ENCODE assay signal across 7 cellular contexts in the genomic region with DNA sequence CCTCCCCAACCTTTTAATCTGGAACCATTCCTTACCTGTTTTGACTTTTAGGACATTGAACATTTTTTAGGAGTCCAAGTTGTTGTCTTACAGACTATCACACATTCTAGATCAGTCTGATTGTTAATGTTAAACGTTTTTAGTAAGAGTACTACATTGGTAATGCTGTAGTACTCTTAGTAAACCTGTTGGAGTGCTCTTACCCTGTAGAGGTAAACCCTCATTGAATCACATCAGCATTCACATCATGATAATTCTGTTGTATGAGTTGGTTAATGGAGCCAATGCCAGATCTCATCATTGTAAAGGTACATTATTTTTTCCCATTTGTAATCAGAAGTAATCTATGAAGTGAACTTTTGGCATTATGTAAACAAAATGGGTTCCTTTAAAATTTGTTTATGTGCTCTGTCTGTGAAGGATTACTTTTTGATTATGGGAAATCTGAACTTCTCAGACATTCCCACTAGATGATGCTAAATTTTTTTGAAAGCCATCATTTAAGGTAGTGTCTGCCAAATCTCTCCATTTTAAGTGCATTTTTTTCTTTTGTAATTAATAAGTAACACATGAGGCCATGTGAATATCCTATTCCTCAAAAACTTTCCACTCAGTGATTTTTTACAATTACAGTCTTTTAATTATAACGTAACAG. TPM values are rescaled to one million over a fixed set of nuclear protein-coding genes. Genes with fewer than 3 reads are reported as not detected.
A peak's percentile ranks its signal among the peaks of the same experiment; 100 is the strongest.
DNase-seq lines count a peak whose midpoint lies in the region; ATAC-seq, FAIRE-seq and TF ChIP-seq lines count a peak whose summit lies in the region.

No MANE protein-coding gene starts in this region.

- H3K36me3 Mint-ChIP-seq in glutamatergic neuron (ENCODE audit: unreplicated experiment) (no peaks in the 10 kb centered on the region), type B pancreatic cell (peaks cover 13% of the 10 kb centered on the region)
- H3K36me3 Mint-ChIP-seq in activated CD4-positive, alpha-beta memory T cell treated with anti-CD3 and anti-CD28 coated beads, Interleukin-2, amount 10 ng/mL, durations not matched to agents 7 days and 5 days (ENCODE audit: low read depth): peaks cover 10% of the 10 kb centered on the region

- H3K9me3 Mint-ChIP-seq in glutamatergic neuron (ENCODE audit: unreplicated experiment): no peaks in the 10 kb centered on the region
- no peaks in the 10 kb centered on the region for H3K9me3 Mint-ChIP-seq in type B pancreatic cell
- no peaks in the 10 kb centered on the region for H3K9me3 Mint-ChIP-seq in activated CD4-positive, alpha-beta memory T cell treated with anti-CD3 and anti-CD28 coated beads, Interleukin-2, amount 10 ng/mL, durations not matched to agents 7 days and 5 days

- POLR2A ChIA-PET in activated CD4-positive, alpha-beta memory T cell treated with anti-CD3 and anti-CD28 coated beads, Interleukin-2, amount 10 ng/mL, durations not matched to agents 7 days and 5 days (lab: Charles Lee): no interaction called here

- no peaks in the 10 kb centered on the region; the same call in 1 of the 2 replicates for H3K36me3 ChIP-seq in SU-DHL-6 (ENCODE audit: low read length)

- DNase-seq in GM10266 (ENCODE audit: extremely low spot score) (peak; percentile 52), HTR-8/SVneo (ENCODE audit: insufficient read length, low spot score) (peak; percentile 28), glutamatergic neuron (no peak), type B pancreatic cell (ENCODE audit: extremely low spot score, unreplicated experiment) (no peak)
- no peak for DNase-seq in activated CD4-positive, alpha-beta memory T cell treated with anti-CD3 and anti-CD28 coated beads, Interleukin-2, amount 10 ng/mL, durations not matched to agents 7 days and 5 days

- no peaks in the 10 kb centered on the region for H3K27me3 ChIP-seq in SU-DHL-6 (ENCODE audit: low read length)

- peaks cover 4% of the 10 kb centered on the region; the same call in 1 of the 2 replicates for H3F3A ChIP-seq in SU-DHL-6 (ENCODE audit: insufficient read depth)

- H4K20me1 ChIP-seq in SU-DHL-6 (ENCODE audit: low read depth, low read length): no peaks in the 10 kb centered on the region

- no peak overlapping the region for H3K4me3 Mint-ChIP-seq in glutamatergic neuron (ENCODE audit: unreplicated experiment)
- no peak overlapping the region for H3K4me3 Mint-ChIP-seq in type B pancreatic cell
- H3K4me3 Mint-ChIP-seq in activated CD4-positive, alpha-beta memory T cell treated with anti-CD3 and anti-CD28 coated beads, Interleukin-2, amount 10 ng/mL, durations not matched to agents 7 days and 5 days: no peak overlapping the region

- H3K27ac Mint-ChIP-seq in glutamatergic neuron (ENCODE audit: unreplicated experiment) (no peak overlapping the region), type B pancreatic cell (no peak overlapping the region)
- no peak overlapping the region for H3K27ac Mint-ChIP-seq in activated CD4-positive, alpha-beta memory T cell treated with anti-CD3 and anti-CD28 coated beads, Interleukin-2, amount 10 ng/mL, durations not matched to agents 7 days and 5 days

- CTCF ChIA-PET in activated CD4-positive, alpha-beta memory T cell treated with anti-CD3 and anti-CD28 coated beads, Interleukin-2, amount 10 ng/mL, durations not matched to agents 7 days and 5 days (lab: Charles Lee): interaction anchor here (1.4 kb wide), 1 partner anchor 237 kb away, joined by 3 read pairs; no protein-coding TSS in a partner anchor

- peak; percentile 90 for ATAC-seq in GM21515 (IDR thresholded peaks at IDR 0.05; ENCODE audit: unreplicated experiment)

- no peaks in the 10 kb centered on the region for H3K9me3 ChIP-seq in SU-DHL-6 (ENCODE audit: insufficient read depth, low read length)

- TF ChIP-seq CTCF in GM10266 (IDR thresholded peaks at IDR 0.05; ENCODE audit: control insufficient read depth, insufficient read depth, low read depth, missing control alignments) (peak; percentile 51), SU-DHL-6 (IDR thresholded peaks at IDR 0.05; ENCODE audit: insufficient read depth, low read length, poor library complexity, severe bottlenecking) (peak; percentile 46), glutamatergic neuron (IDR thresholded peaks at IDR 0.05; ENCODE audit: partially characterized antibody, unreplicated experiment) (peak; percentile 43), type B pancreatic cell (conservative IDR thresholded peaks at IDR 0.05) (peak; percentile 70)

- H3K9ac ChIP-seq in SU-DHL-6 (ENCODE audit: low read length): no peak overlapping the region

- no peak overlapping the region for H3K27ac ChIP-seq in SU-DHL-6 (ENCODE audit: low read depth, low read length)

- no peaks in the 10 kb centered on the region for H3K79me2 ChIP-seq in SU-DHL-6 (ENCODE audit: insufficient read depth, low read length)

- no peak overlapping the region for H2AFZ ChIP-seq in SU-DHL-6 (ENCODE audit: low read depth, low read length, severe bottlenecking)

- FAIRE-seq in HTR-8/SVneo (lab: Jason Lieb, UNC): no peak

- no peak overlapping the region for H3K4me3 ChIP-seq in SU-DHL-6 (ENCODE audit: insufficient read depth, low read length, poor library complexity, severe bottlenecking)

- H3K4me1 Mint-ChIP-seq in glutamatergic neuron (ENCODE audit: low read depth, unreplicated experiment): no peaks in the 10 kb centered on the region
- H3K4me1 Mint-ChIP-seq in type B pancreatic cell (ENCODE audit: unreplicated experiment): no peaks in the 10 kb centered on the region
- H3K4me1 Mint-ChIP-seq in activated CD4-positive, alpha-beta memory T cell treated with anti-CD3 and anti-CD28 coated beads, Interleukin-2, amount 10 ng/mL, durations not matched to agents 7 days and 5 days: peaks cover 2% of the 10 kb centered on the region

- no peak overlapping the region for H3K4me2 ChIP-seq in SU-DHL-6 (ENCODE audit: low read depth, low read length, poor library complexity, severe bottlenecking)

- no peaks in the 10 kb centered on the region for H3K9me2 ChIP-seq in SU-DHL-6 (replicated peaks; ENCODE audit: insufficient read depth, low read length)

- H3K27me3 Mint-ChIP-seq in glutamatergic neuron (ENCODE audit: unreplicated experiment) (no peaks in the 10 kb centered on the region), type B pancreatic cell (no peaks in the 10 kb centered on the region)
- H3K27me3 Mint-ChIP-seq in activated CD4-positive, alpha-beta memory T cell treated with anti-CD3 and anti-CD28 coated beads, Interleukin-2, amount 10 ng/mL, durations not matched to agents 7 days and 5 days: no peaks in the 10 kb centered on the region

RNA-seq across cellular contexts. Expression of gene VWA8, which starts 55.2 kb away (rescaled TPM):
- 16.4 TPM for total RNA-seq in glutamatergic neuron (ENCODE audit: unreplicated experiment)
- 15.1 and 19.6 TPM in 2 replicates for total RNA-seq in type B pancreatic cell (ENCODE audit: low replicate concordance)
- total RNA-seq in activated CD4-positive, alpha-beta memory T cell treated with anti-CD3 and anti-CD28 coated beads, Interleukin-2, amount 10 ng/mL, durations not matched to agents 7 days and 5 days: 10 to 100 TPM; 13.5 to 14.4 TPM

Comparison
In these comparisons a context has a peak if more than half of its experiments do, and no peak if none do; other contexts are left out.
1. DNase-seq: peak in GM10266 (single experiment) and HTR-8/SVneo (single experiment); none in glutamatergic neuron (single experiment), type B pancreatic cell (single experiment) and activated CD4-positive, alpha-beta memory T cell treated with anti-CD3 and anti-CD28 coated beads, Interleukin-2, amount 10 ng/mL, durations not matched to agents 7 days and 5 days (single experiment).
2. Peak in every context shown above with its lines, with median percentiles within 50 percentile points of each other: CTCF ChIP-seq.